ENCODE assay signal across 9 cellular contexts in the genomic region with DNA sequence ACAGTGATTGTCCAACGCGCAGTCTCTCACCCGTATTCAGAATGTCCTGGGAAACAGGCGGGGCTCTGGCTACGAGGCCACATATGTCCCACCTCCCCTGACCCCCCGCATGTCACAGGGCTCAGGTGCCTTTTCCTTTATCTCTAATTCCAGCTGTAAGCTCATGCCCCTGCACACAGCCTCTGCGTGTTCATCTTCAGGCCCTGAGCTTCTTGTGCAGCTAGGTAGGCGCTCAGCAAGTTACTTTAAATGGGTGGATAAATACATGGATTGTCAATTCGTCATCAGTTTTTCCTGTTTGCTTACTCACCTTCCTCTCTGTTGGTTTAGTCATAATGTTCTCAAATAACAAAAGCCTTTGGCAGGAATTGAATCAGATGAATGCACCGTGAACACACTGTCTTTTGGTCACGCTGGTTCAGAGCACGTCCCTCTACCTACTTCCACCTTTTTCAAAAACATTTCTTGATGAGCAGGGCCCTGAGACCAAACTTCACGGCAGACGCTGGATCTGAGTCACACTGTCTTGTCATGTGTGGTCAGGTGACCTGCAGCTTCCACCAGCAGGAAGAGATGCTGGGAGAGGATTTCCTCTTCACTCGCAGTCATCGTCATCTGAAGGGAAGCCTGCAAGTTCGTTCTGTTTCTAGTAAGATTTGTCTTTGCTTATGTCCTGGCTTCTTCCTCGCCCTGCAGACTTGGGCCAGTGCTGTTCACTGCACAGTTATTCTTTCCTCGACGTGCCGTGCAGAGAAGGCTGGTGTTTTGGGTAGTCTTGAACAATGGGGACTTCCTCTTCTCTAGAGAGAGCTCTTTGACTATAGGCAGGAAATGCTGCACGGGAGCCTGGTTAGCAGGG.
A peak's percentile ranks its signal among the peaks of the same experiment; 100 is the strongest.
DNase-seq lines count a peak whose midpoint lies in the region; ATAC-seq, FAIRE-seq and TF ChIP-seq lines count a peak whose summit lies in the region.
"Had no signal": no experiment of that assay in that cellular context is flagged by ENCODE, and none has a peak within 500 bp of the region (broad histone marks: within the 10 kb centered on the region; RNA-seq: fewer than 3 reads in every experiment).

No MANE protein-coding gene starts in this region.

- no peaks in the 10 kb centered on the region for H3K27me3 Mint-ChIP-seq in activated naive CD4-positive, alpha-beta T cell treated with anti-CD3 and anti-CD28 coated beads for 36 hours (ENCODE audit: low read depth)

- CTCF ChIA-PET in activated naive CD4-positive, alpha-beta T cell treated with anti-CD3 and anti-CD28 coated beads for 36 hours (lab: Charles Lee) = no interaction called here

- peaks cover 31% of the 10 kb centered on the region for H3K4me1 Mint-ChIP-seq in activated naive CD4-positive, alpha-beta T cell treated with anti-CD3 and anti-CD28 coated beads for 36 hours (ENCODE audit: low read depth)

- peak overlapping the region; percentile 73 for H3K4me3 Mint-ChIP-seq in activated naive CD4-positive, alpha-beta T cell treated with anti-CD3 and anti-CD28 coated beads for 36 hours

- peaks cover 15% of the 10 kb centered on the region for H3K4me1 ChIP-seq in SJSA1 (replicated peaks)
- H3K4me1 ChIP-seq in heart right ventricle = peaks cover 0 to 32% (median 9%) of the 10 kb centered on the region in 9 donors
- H3K4me1 ChIP-seq in small intestine (ENCODE audit: control insufficient read depth in 2 of 2, insufficient read depth in 1 of 2, low read depth in 1 of 2, low read length in 1 of 2) = no peaks in the 10 kb centered on the region
- H3K4me1 ChIP-seq: SJCRH30 had no signal

- TF ChIP-seq CTCF in heart right ventricle (IDR thresholded peaks at IDR 0.05) = no peak

- H3K36me3 Mint-ChIP-seq in activated naive CD4-positive, alpha-beta T cell treated with anti-CD3 and anti-CD28 coated beads for 36 hours (ENCODE audit: low read depth) = peaks cover 8% of the 10 kb centered on the region

- WGBS in heart right ventricle, 2 donors = 59 to 64% methylated on average over 22 of the region's 22 CpGs
- WGBS in small intestine, 3 donors = 59 to 72% (median 65%) methylated on average over 22 of the region's 22 CpGs

- H3K9me3 ChIP-seq in SJSA1 (replicated peaks) = no peaks in the 10 kb centered on the region
- H3K9me3 ChIP-seq in heart right ventricle = no peaks in the 10 kb centered on the region
- no peaks in the 10 kb centered on the region for H3K9me3 ChIP-seq in small intestine (ENCODE audit: control insufficient read depth, low read depth)
- H3K9me3 ChIP-seq: SJCRH30 had no signal

- ATAC-seq in GM21390 (IDR thresholded peaks at IDR 0.05; ENCODE audit: unreplicated experiment) (peak; percentile 91), heart right ventricle (peak; percentile 22 to 82 (median 66))

- H3K4me3 ChIP-seq in SJSA1 = no peak overlapping the region
- H3K4me3 ChIP-seq in heart right ventricle = peak overlapping the region in 8 of 10 donors; percentile 8 to 47 (median 27)
- no peak overlapping the region for H3K4me3 ChIP-seq in small intestine (ENCODE audit: low read depth in 1 of 2, low read length in 2 of 2)
- H3K4me3 ChIP-seq: SJCRH30 had no signal

- peak overlapping the region; percentile 95 for H3K27ac Mint-ChIP-seq in activated naive CD4-positive, alpha-beta T cell treated with anti-CD3 and anti-CD28 coated beads for 36 hours

- DNase-seq in COLO668 (lab: John Stamatoyannopoulos, UW; ENCODE audit: unreplicated experiment) = peak; percentile 65
- DNase-seq in HT-29 (ENCODE audit: low spot score) = peak; percentile 45
- peak in 1 of 2 experiments; percentile 57 for DNase-seq in SJSA1 (ENCODE audit: low read depth in 1 of 2, low spot score in 2 of 2)
- DNase-seq in activated naive CD4-positive, alpha-beta T cell treated with anti-CD3 and anti-CD28 coated beads for 36 hours = peak; percentile 88
- no peak for DNase-seq in heart right ventricle
- DNase-seq in small intestine = peak; percentile 43
- DNase-seq in ecto neural progenitor cell (ENCODE audit: low spot score) = no peak

- FAIRE-seq in small intestine (lab: Jason Lieb, UNC) = no peak

- H3K9me3 Mint-ChIP-seq in activated naive CD4-positive, alpha-beta T cell treated with anti-CD3 and anti-CD28 coated beads for 36 hours = peaks cover 8% of the 10 kb centered on the region

- H3K36me3 ChIP-seq in SJSA1 (no peaks in the 10 kb centered on the region), heart right ventricle (peaks cover 0 to 1% (median 0%) of the 10 kb centered on the region in 9 donors), small intestine (ENCODE audit: control insufficient read depth in 2 of 2, insufficient read depth in 2 of 2, low read length in 2 of 2) (peaks cover 0 to under 1% of the 10 kb centered on the region in 2 donors)
- H3K36me3 ChIP-seq: SJCRH30 had no signal

- H3K27ac ChIP-seq in SJSA1 = peak overlapping the region; percentile 40
- peak overlapping the region in 9 of 10 donors; percentile 58 to 90 (median 79) for H3K27ac ChIP-seq in heart right ventricle
- H3K27ac ChIP-seq in small intestine (ENCODE audit: low read depth in 1 of 2, low read length in 1 of 2) = peak overlapping the region; percentile 52 to 92
- H3K27ac ChIP-seq: SJCRH30 had no signal

- H3K27me3 ChIP-seq in SJSA1 (replicated peaks) (no peaks in the 10 kb centered on the region), heart right ventricle (no peaks in the 10 kb centered on the region), small intestine (ENCODE audit: control insufficient read depth in 2 of 2, insufficient read depth in 2 of 2, low read length in 2 of 2) (no peaks in the 10 kb centered on the region)
- H3K27me3 ChIP-seq: SJCRH30 had no signal

- intact Hi-C loops in activated naive CD4-positive, alpha-beta T cell treated with anti-CD3 and anti-CD28 coated beads for 36 hours (cut with micrococcal nuclease) = loop anchor here (1.0 to 10.0 kb wide), 15 partner anchors 35 to 1421 kb away; a partner anchor contains a TSS
- intact Hi-C loops in heart right ventricle (cut with DNase I) = loop anchor here in 3 of 10 donors (5.0 kb wide), 3 partner anchors 86 to 564 kb away; no protein-coding TSS in a partner anchor

Comparison
In these comparisons a context has a peak if more than half of its experiments do, and no peak if none do; other contexts are left out.
1. DNase-seq: peak in COLO668 (single experiment), HT-29 (single experiment), activated naive CD4-positive, alpha-beta T cell treated with anti-CD3 and anti-CD28 coated beads for 36 hours (single experiment) and small intestine (single experiment); none in heart right ventricle (0 of 2) and ecto neural progenitor cell (single experiment).
2. H3K4me3 ChIP-seq: peak in heart right ventricle (8 of 10); none in SJSA1 (single experiment) and small intestine (0 of 2).
3. Peak in every context shown above with its lines, with median percentiles within 50 percentile points of each other: H3K27ac ChIP-seq.